In the genomic region with DNA sequence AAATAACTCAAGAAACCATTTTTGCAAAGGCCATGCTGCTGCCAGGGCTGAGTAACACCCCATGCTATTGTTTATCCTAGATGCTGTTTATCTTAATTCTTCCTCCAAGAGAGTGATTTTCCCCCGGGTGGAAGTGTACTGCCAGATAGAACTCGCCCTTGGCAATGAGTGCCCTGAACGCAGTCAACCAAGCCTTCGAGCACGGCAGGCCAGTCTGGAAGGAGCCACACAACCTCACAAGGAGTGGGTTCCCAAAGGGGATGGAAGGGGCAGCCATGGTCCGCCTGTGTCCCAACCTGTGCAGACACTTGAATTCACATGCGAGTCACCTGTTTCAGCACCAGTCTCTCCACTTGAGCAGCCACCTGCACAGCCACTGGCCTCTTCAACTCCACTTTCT, we compare ENCODE assay signal across 1 cellular context.
TF ChIP-seq lines count a peak whose summit lies in the region.

No MANE protein-coding gene starts in this region.

TF ChIP-seq in SK-N-SH, 30 proteins besides CTCF, POLR2A, EP300 and RAD21 (continued from another document):
- TF ChIP-seq, protein P1, sequence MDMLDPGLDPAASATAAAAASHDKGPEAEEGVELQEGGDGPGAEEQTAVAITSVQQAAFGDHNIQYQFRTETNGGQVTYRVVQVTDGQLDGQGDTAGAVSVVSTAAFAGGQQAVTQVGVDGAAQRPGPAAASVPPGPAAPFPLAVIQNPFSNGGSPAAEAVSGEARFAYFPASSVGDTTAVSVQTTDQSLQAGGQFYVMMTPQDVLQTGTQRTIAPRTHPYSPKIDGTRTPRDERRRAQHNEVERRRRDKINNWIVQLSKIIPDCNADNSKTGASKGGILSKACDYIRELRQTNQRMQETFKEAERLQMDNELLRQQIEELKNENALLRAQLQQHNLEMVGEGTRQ (IDR thresholded peaks at IDR 0.05; ENCODE audit: borderline replicate concordance, low read depth, low read length) = no peak
- no peak for TF ChIP-seq JUND (IDR thresholded peaks at IDR 0.05)
- TF ChIP-seq GABPA (IDR thresholded peaks at IDR 0.05; ENCODE audit: low read depth) = no peak
- TF ChIP-seq SIN3A (IDR thresholded peaks at IDR 0.05; ENCODE audit: borderline replicate concordance, low read depth, low read length) = no peak
